23 cellular contexts compared by ENCODE assay signal in genomic region chr4:178240891-178241290, GRCh38.
"Had no signal": no experiment of that assay in that cellular context is flagged by ENCODE, and none has a peak within 500 bp of the region (broad histone marks: within the 10 kb centered on the region; RNA-seq: fewer than 3 reads in every experiment).

No MANE protein-coding gene starts in this region.

- H3K27ac ChIP-seq: dorsolateral prefrontal cortex, esophagus muscularis mucosa, foreskin keratinocyte, gastroesophageal sphincter, heart left ventricle, left lung, pancreas, right atrium auricular region, sigmoid colon, thoracic aorta, tibial nerve, vagina had no signal

- H3K4me1 ChIP-seq: esophagus muscularis mucosa, foreskin keratinocyte, gastroesophageal sphincter, heart left ventricle, left lung, pancreas, right atrium auricular region, sigmoid colon, tibial nerve, vagina had no signal

- DNase-seq: cerebellar nuclear complex; dorsolateral prefrontal cortex; effector CD4-positive, alpha-beta T cell; foreskin keratinocyte; hippocampal formation; left cardiac atrium; left lung; natural killer cell; occipital lobe; sigmoid colon; stimulated activated CD4-positive, alpha-beta T cell treated with anti-CD3 and anti-CD28 coated beads, Interleukin-2, amount 100 ng/mL, for 24 hours; stimulated activated CD4-positive, alpha-beta T cell treated with anti-CD3 and anti-CD28 coated beads, Interleukin-4, amount 100 ng/mL, for 24 hours; stimulated activated naive CD8-positive, alpha-beta T cell treated with anti-CD3 and anti-CD28 coated beads, Interleukin-15, Interleukin-2, amounts not matched to agents 100 U/mL and 50 U/mL, for 24 hours; substantia nigra had no signal

- H3K9me3 ChIP-seq: pancreas, right atrium auricular region, thoracic aorta, vagina had no signal

- ATAC-seq: foreskin keratinocyte; left cardiac atrium; left lung; natural killer cell; pancreas; stimulated activated effector memory CD8-positive, alpha-beta T cell treated with anti-CD3 and anti-CD28 coated beads, Interleukin-12 subunit alpha, Interleukin-12 subunit beta, amount 100 ng/mL, for 72 hours had no signal

- H3K4me3 ChIP-seq: dorsolateral prefrontal cortex, esophagus muscularis mucosa, gastroesophageal sphincter, heart left ventricle, left lung, pancreas, right atrium auricular region, sigmoid colon, thoracic aorta, tibial nerve, vagina had no signal

- H3K36me3 ChIP-seq: esophagus muscularis mucosa, gastroesophageal sphincter, heart left ventricle, left lung, pancreas, right atrium auricular region, sigmoid colon, thoracic aorta, tibial nerve, vagina had no signal

- H3K27me3 ChIP-seq: dorsolateral prefrontal cortex, esophagus muscularis mucosa, foreskin keratinocyte, gastroesophageal sphincter, heart left ventricle, left lung, pancreas, right atrium auricular region, sigmoid colon, tibial nerve, vagina had no signal
